31 cellular contexts compared by ENCODE assay signal in the genomic region with DNA sequence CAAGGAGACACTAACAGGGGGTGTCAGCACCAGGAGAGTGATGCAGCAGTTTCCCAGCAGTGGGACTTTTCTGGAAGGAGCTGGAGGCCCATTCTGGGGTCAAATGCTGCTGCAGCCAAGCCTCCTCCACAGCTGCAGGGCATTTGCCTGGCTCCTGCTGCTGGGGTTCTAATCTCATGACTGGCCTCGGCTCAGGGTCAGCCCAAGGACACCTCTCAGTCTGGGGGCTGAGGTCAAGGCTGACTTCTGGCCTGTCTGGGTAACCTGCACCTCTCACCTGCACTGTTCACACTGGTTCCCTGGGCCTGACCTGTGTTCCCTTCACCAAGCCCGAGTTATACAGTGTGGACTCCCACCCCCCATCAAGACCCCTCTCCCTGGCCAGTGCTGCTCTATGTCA.
"Had no signal": no experiment of that assay in that cellular context is flagged by ENCODE, and none has a peak within 500 bp of the region (broad histone marks: within the 10 kb centered on the region; RNA-seq: fewer than 3 reads in every experiment).

No MANE protein-coding gene starts in this region.

- H3K36me3 Mint-ChIP-seq: activated naive CD4-positive, alpha-beta T cell treated with anti-CD3 and anti-CD28 coated beads, Interleukin-2, amount 10 ng/mL, durations not matched to agents 7 days and 5 days; activated naive CD4-positive, alpha-beta T cell treated with anti-CD3 and anti-CD28 coated beads, Interleukin-2, amount 50 U/mL, for 72 hours; activated naive CD8-positive, alpha-beta T cell treated with anti-CD3 and anti-CD28 coated beads, Interleukin-2, amount 10 ng/mL, durations not matched to agents 7 days and 5 days; brain had no signal

- H3K27ac Mint-ChIP-seq: activated CD4-positive, alpha-beta memory T cell treated with anti-CD3 and anti-CD28 coated beads, Interleukin-2, amount 10 ng/mL, durations not matched to agents 7 days and 5 days; activated CD4-positive, alpha-beta T cell treated with anti-CD3 and anti-CD28 coated beads for 36 hours; activated naive CD4-positive, alpha-beta T cell treated with anti-CD3 and anti-CD28 coated beads, Interleukin-2, amount 10 ng/mL, durations not matched to agents 7 days and 5 days; activated naive CD4-positive, alpha-beta T cell treated with anti-CD3 and anti-CD28 coated beads, Interleukin-2, amount 50 U/mL, for 72 hours; activated T-cell treated with anti-CD3 and anti-CD28 coated beads, Interleukin-2, amount 50 U/mL, for 24 hours; activated T-cell treated with anti-CD3 and anti-CD28 coated beads, Interleukin-2, amount 50 U/mL, for 72 hours; dendritic cell treated with granulocyte-macrophage colony-stimulating factor and Interleukin-4, amounts not matched to agents 40 ng/mL and 50 ng/mL, for 4 days had no signal

- H3K36me3 ChIP-seq: ascending aorta, breast epithelium, cardiac muscle cell, esophagus muscularis mucosa, gastrocnemius medialis had no signal

- H3K4me1 ChIP-seq: breast epithelium, foreskin keratinocyte, gastrocnemius medialis had no signal

- H3K27ac ChIP-seq: ascending aorta, breast epithelium, cardiac muscle cell, coronary artery, dorsolateral prefrontal cortex, esophagus muscularis mucosa, foreskin keratinocyte, gastrocnemius medialis had no signal

- H3K9me3 Mint-ChIP-seq: activated CD4-positive, alpha-beta T cell treated with anti-CD3 and anti-CD28 coated beads, Interleukin-2, amount 10 ng/mL, durations not matched to agents 7 days and 5 days; activated naive CD4-positive, alpha-beta T cell treated with anti-CD3 and anti-CD28 coated beads, Interleukin-2, amount 10 ng/mL, durations not matched to agents 7 days and 5 days; activated naive CD4-positive, alpha-beta T cell treated with anti-CD3 and anti-CD28 coated beads, Interleukin-2, amount 50 U/mL, for 72 hours; activated naive CD8-positive, alpha-beta T cell treated with anti-CD3 and anti-CD28 coated beads, Interleukin-2, amount 10 ng/mL, durations not matched to agents 7 days and 5 days; activated T-cell treated with anti-CD3 and anti-CD28 coated beads, Interleukin-2, amount 50 U/mL, for 24 hours; activated T-cell treated with anti-CD3 and anti-CD28 coated beads, Interleukin-2, amount 50 U/mL, for 72 hours had no signal

- H3K9me3 ChIP-seq: ascending aorta, breast epithelium, esophagus muscularis mucosa, gastrocnemius medialis had no signal

- H3K4me3 Mint-ChIP-seq: activated CD4-positive, alpha-beta memory T cell treated with anti-CD3 and anti-CD28 coated beads, Interleukin-2, amount 10 ng/mL, durations not matched to agents 7 days and 5 days; activated CD4-positive, alpha-beta T cell treated with anti-CD3 and anti-CD28 coated beads for 36 hours; activated CD4-positive, alpha-beta T cell treated with anti-CD3 and anti-CD28 coated beads, Interleukin-2, amount 10 ng/mL, durations not matched to agents 7 days and 5 days; activated naive CD4-positive, alpha-beta T cell treated with anti-CD3 and anti-CD28 coated beads, Interleukin-2, amount 10 ng/mL, durations not matched to agents 7 days and 5 days; activated naive CD8-positive, alpha-beta T cell treated with anti-CD3 and anti-CD28 coated beads, Interleukin-2, amount 10 ng/mL, durations not matched to agents 7 days and 5 days; activated T-cell treated with anti-CD3 and anti-CD28 coated beads, Interleukin-2, amount 50 U/mL, for 24 hours; activated T-cell treated with anti-CD3 and anti-CD28 coated beads, Interleukin-2, amount 50 U/mL, for 72 hours; brain; dendritic cell treated with granulocyte-macrophage colony-stimulating factor and Interleukin-4, amounts not matched to agents 40 ng/mL and 50 ng/mL, for 4 days had no signal

- H3K27me3 ChIP-seq: ascending aorta, breast epithelium, cardiac muscle cell, foreskin keratinocyte had no signal

- H3K4me1 Mint-ChIP-seq: activated CD4-positive, alpha-beta memory T cell treated with anti-CD3 and anti-CD28 coated beads, Interleukin-2, amount 10 ng/mL, durations not matched to agents 7 days and 5 days; activated CD4-positive, alpha-beta T cell treated with anti-CD3 and anti-CD28 coated beads for 36 hours; activated naive CD8-positive, alpha-beta T cell treated with anti-CD3 and anti-CD28 coated beads, Interleukin-2, amount 10 ng/mL, durations not matched to agents 7 days and 5 days had no signal

- H3K4me3 ChIP-seq: ascending aorta, breast epithelium, cardiac muscle cell, coronary artery, dorsolateral prefrontal cortex, esophagus muscularis mucosa, gastrocnemius medialis had no signal

- DNase-seq: activated CD4-positive, alpha-beta memory T cell treated with anti-CD3 and anti-CD28 coated beads, Interleukin-2, amount 10 ng/mL, durations not matched to agents 7 days and 5 days; activated CD4-positive, alpha-beta T cell treated with anti-CD3 and anti-CD28 coated beads for 36 hours; activated CD4-positive, alpha-beta T cell treated with anti-CD3 and anti-CD28 coated beads, Interleukin-2, amount 10 ng/mL, durations not matched to agents 7 days and 5 days; activated CD4-positive, alpha-beta T cell treated with anti-CD3 and anti-CD28 coated beads, Interleukin-2, amount 50 U/mL, for 4 hours; activated CD4-positive, CD25-positive, alpha-beta regulatory T cell; activated CD4-positive, CD25-positive, alpha-beta regulatory T cell treated with anti-CD3 and anti-CD28 coated beads, Interleukin-2, amount 50 U/mL, for 72 hours; activated CD8-positive, alpha-beta memory T cell treated with anti-CD3 and anti-CD28 coated beads, Interleukin-2, amount 50 U/mL, for 48 hours; activated gamma-delta T cell; activated naive CD4-positive, alpha-beta T cell; activated naive CD4-positive, alpha-beta T cell treated with anti-CD3 and anti-CD28 coated beads, Interleukin-2, amount 10 ng/mL, durations not matched to agents 7 days and 5 days; activated naive CD8-positive, alpha-beta T cell treated with anti-CD3 and anti-CD28 coated beads, Interleukin-2, amount 10 ng/mL, durations not matched to agents 7 days and 5 days; activated T-cell treated with anti-CD3 and anti-CD28 coated beads for 4 hours; activated T-cell treated with anti-CD3 and anti-CD28 coated beads, Interleukin-2, amount 50 U/mL, for 24 hours; activated T-cell treated with anti-CD3 and anti-CD28 coated beads, Interleukin-2, amount 50 U/mL, for 72 hours; central memory CD4-positive, alpha-beta T cell; cerebellar nuclear complex; dorsolateral prefrontal cortex; effector memory CD4-positive, alpha-beta T cell; erythroblast; foreskin keratinocyte; gastrocnemius medialis; glutamatergic neuron; T-helper 2 cell had no signal

- ATAC-seq: activated CD4-positive, alpha-beta T cell treated with anti-CD3 and anti-CD28 coated beads for 36 hours; activated naive CD4-positive, alpha-beta T cell treated with anti-CD3 and anti-CD28 coated beads, Interleukin-2, amount 50 U/mL, for 72 hours; activated T-cell treated with anti-CD3 and anti-CD28 coated beads, Interleukin-2, amount 50 U/mL, for 72 hours; foreskin keratinocyte; gastrocnemius medialis had no signal
